Comparison of ENCODE assay signal across 1 cellular context in the genomic region with DNA sequence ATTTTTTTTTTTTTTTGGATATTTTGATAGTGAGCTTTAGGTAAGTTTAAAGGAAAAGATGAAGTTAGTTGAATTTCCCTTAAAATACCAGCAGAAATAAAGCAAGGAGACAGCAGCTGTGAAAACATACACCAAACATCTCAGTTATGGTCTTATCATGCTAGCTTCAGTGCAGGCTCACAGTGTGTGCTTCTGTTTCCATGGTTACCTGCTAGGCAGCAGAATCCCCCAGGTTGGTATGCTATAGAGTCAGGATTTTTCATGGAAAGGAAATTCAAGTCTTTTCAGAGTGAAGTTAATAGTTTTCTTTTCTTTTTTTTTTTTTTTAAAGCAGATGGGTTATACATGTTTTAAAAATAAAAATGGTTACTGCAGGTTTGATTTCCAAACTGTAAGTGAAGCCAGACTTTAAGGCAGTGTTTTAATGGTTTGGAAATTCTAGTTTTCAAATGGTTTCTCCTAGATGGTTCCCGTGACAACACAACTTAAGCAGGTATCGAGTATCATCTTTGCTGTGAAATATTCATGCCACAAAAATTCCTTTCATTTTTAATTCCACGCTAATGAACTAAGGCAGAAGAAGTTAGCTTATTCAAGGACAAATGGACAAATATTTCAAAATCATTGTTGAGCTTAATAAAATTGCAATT.
TF ChIP-seq lines count a peak whose summit lies in the region.

No MANE protein-coding gene starts in this region.

TF ChIP-seq in neural cell, 6 proteins besides CTCF, POLR2A, EP300 and RAD21 (continued from another document):
- TF ChIP-seq REST (IDR thresholded peaks at IDR 0.05; ENCODE audit: borderline replicate concordance) (peak; percentile 23), SMC3 (conservative IDR thresholded peaks at IDR 0.05; ENCODE audit: poor library complexity) (no peak), POLR2AphosphoS5 (IDR thresholded peaks at IDR 0.05) (peak; percentile 49)
